Comparison of ENCODE assay signal across 11 cellular contexts in the genomic region with DNA sequence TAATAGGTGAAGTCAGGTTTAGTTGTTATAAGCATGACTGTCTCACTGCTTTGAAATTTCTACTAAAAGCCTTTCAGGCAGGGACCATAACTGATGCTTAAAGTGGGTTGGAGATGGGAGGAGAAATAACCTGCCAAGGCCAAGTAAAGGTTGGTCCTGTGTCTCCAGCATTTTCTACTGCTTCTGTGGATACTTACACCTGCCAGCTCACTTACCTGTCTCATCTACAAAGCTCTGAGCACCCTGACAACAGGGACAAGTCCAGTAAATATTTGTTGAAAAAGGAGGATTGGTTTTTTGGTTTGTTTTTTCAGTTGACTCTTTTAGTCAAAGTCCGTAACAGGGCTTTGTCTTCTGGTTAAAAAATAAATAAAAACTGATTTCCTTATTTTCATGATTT.
DNase-seq lines count a peak whose midpoint lies in the region; ATAC-seq lines count a peak whose summit lies in the region.
"Had no signal": no experiment of that assay in that cellular context is flagged by ENCODE, and none has a peak within 500 bp of the region (broad histone marks: within the 10 kb centered on the region; RNA-seq: fewer than 3 reads in every experiment).

No MANE protein-coding gene starts in this region.

- no peaks in the 10 kb centered on the region for H3K36me3 Mint-ChIP-seq in activated naive CD8-positive, alpha-beta T cell treated with anti-CD3 and anti-CD28 coated beads, Interleukin-2, amount 50 U/mL, for 24 hours (ENCODE audit: low read depth)

- DNase-seq in DMS79 (lab: John Stamatoyannopoulos, UW) (peak; percentile 14), kidney glomerular epithelial cell (lab: John Stamatoyannopoulos, UW) (peak; percentile 70), DMS114 treated with DMSO at 0.1 percent for 48 hours (lab: John Stamatoyannopoulos, UW; ENCODE audit: unreplicated experiment) (no peak)
- no peak for DNase-seq in stimulated activated CD4-positive, alpha-beta T cell treated with anti-CD3 and anti-CD28 coated beads, Interleukin-4, amount 100 ng/mL, for 24 hours
- no peak for DNase-seq in activated naive CD8-positive, alpha-beta T cell treated with anti-CD3 and anti-CD28 coated beads, Interleukin-2, amount 50 U/mL, for 24 hours
- DNase-seq: activated effector memory CD4-positive, alpha-beta T cell treated with anti-CD3 and anti-CD28 coated beads, Interleukin-2, amount 50 U/mL, for 16 hours had no signal

- H3K27ac Mint-ChIP-seq in activated naive CD8-positive, alpha-beta T cell treated with anti-CD3 and anti-CD28 coated beads, Interleukin-2, amount 50 U/mL, for 24 hours, result no peak overlapping the region

- no peaks in the 10 kb centered on the region for H3K9me3 Mint-ChIP-seq in activated naive CD8-positive, alpha-beta T cell treated with anti-CD3 and anti-CD28 coated beads, Interleukin-2, amount 50 U/mL, for 24 hours
- H3K9me3 Mint-ChIP-seq: IgD-negative memory B cell, WTC11 had no signal

- peaks cover 12% of the 10 kb centered on the region for H3K4me1 Mint-ChIP-seq in activated naive CD8-positive, alpha-beta T cell treated with anti-CD3 and anti-CD28 coated beads, Interleukin-2, amount 50 U/mL, for 24 hours

- H3K4me3 Mint-ChIP-seq in activated naive CD8-positive, alpha-beta T cell treated with anti-CD3 and anti-CD28 coated beads, Interleukin-2, amount 50 U/mL, for 24 hours, result no peak overlapping the region
- H3K4me3 Mint-ChIP-seq: WTC11 had no signal

- no peaks in the 10 kb centered on the region for H3K27me3 Mint-ChIP-seq in activated naive CD8-positive, alpha-beta T cell treated with anti-CD3 and anti-CD28 coated beads, Interleukin-2, amount 50 U/mL, for 24 hours
- H3K27me3 Mint-ChIP-seq: IgD-negative memory B cell had no signal

- ATAC-seq in GM21423 (IDR thresholded peaks at IDR 0.05; ENCODE audit: unreplicated experiment) (peak; percentile 19), HG03196 (IDR thresholded peaks at IDR 0.05; ENCODE audit: unreplicated experiment) (peak; percentile 6), HG02588 (IDR thresholded peaks at IDR 0.05; ENCODE audit: unreplicated experiment) (no peak)
- ATAC-seq in activated naive CD8-positive, alpha-beta T cell treated with anti-CD3 and anti-CD28 coated beads, Interleukin-2, amount 50 U/mL, for 24 hours, result no peak
- ATAC-seq: WTC11 had no signal

Comparison
In these comparisons a context has a peak if more than half of its experiments do, and no peak if none do; other contexts are left out.
1. DNase-seq: peak in DMS79 (single experiment) and kidney glomerular epithelial cell (single experiment); none in stimulated activated CD4-positive, alpha-beta T cell treated with anti-CD3 and anti-CD28 coated beads, Interleukin-4, amount 100 ng/mL, for 24 hours (single experiment), activated naive CD8-positive, alpha-beta T cell treated with anti-CD3 and anti-CD28 coated beads, Interleukin-2, amount 50 U/mL, for 24 hours (single experiment) and DMS114 treated with DMSO at 0.1 percent for 48 hours (single experiment).
2. ATAC-seq: peak in GM21423 (single experiment) and HG03196 (single experiment); none in HG02588 (single experiment) and activated naive CD8-positive, alpha-beta T cell treated with anti-CD3 and anti-CD28 coated beads, Interleukin-2, amount 50 U/mL, for 24 hours (single experiment).